In genomic region chr9:109652971-109653370, GRCh38 we compare ENCODE assay signal across 10 cellular contexts.
DNase-seq lines count a peak whose midpoint lies in the region; ATAC-seq and TF ChIP-seq lines count a peak whose summit lies in the region.
"Had no signal": no experiment of that assay in that cellular context is flagged by ENCODE, and none has a peak within 500 bp of the region (broad histone marks: within the 10 kb centered on the region; RNA-seq: fewer than 3 reads in every experiment).

No MANE protein-coding gene starts in this region.

- H3K27me3 ChIP-seq in breast epithelium = no peaks in the 10 kb centered on the region
- H3K27me3 ChIP-seq: gastrocnemius medialis had no signal

- no peak overlapping the region for H3K27ac Mint-ChIP-seq in MCF 10A (ENCODE audit: low read depth, unreplicated experiment)
- no peak overlapping the region for H3K27ac Mint-ChIP-seq in effector memory CD8-positive, alpha-beta T cell

- intact Hi-C loops in MCF 10A (cut with micrococcal nuclease) = loop anchor here (1.0 to 5.0 kb wide), 4 partner anchors 79 to 186 kb away; partner anchors contain the start of gene PALM2AKAP2
- intact Hi-C loops in breast epithelium (cut with DNase I; ENCODE audit: low total_unique reads) = no loop called here
- intact Hi-C loops in left cardiac atrium (cut with DNase I) = loop anchor here (1.0 to 5.0 kb wide), 2 partner anchors 79 to 81 kb away; no protein-coding TSS in a partner anchor

- TF ChIP-seq CTCF in MCF 10A (IDR thresholded peaks at IDR 0.05; ENCODE audit: unreplicated experiment) (peak; percentile 36), breast epithelium (IDR thresholded peaks at IDR 0.05) (no peak), GM13976 (IDR thresholded peaks at IDR 0.05; ENCODE audit: borderline replicate concordance, control extremely low read depth, extremely low read depth, insufficient read depth, missing control alignments) (no peak)

- no peaks in the 10 kb centered on the region for H3K4me1 ChIP-seq in breast epithelium
- H3K4me1 ChIP-seq: gastrocnemius medialis had no signal

- no peak overlapping the region for H3K4me3 ChIP-seq in breast epithelium
- H3K4me3 ChIP-seq: gastrocnemius medialis had no signal

- H3K27me3 Mint-ChIP-seq in MCF 10A (ENCODE audit: insufficient read depth, unreplicated experiment) = no peaks in the 10 kb centered on the region
- H3K27me3 Mint-ChIP-seq in effector memory CD8-positive, alpha-beta T cell = no peaks in the 10 kb centered on the region

- no peak for TF ChIP-seq POLR2A in breast epithelium (IDR thresholded peaks at IDR 0.05)

- peak; percentile 74 to 85 for ATAC-seq in left cardiac atrium
- ATAC-seq in effector memory CD8-positive, alpha-beta T cell (replicated peaks) = no peak
- ATAC-seq: gastrocnemius medialis had no signal

- BruUV-seq in MCF 10A (replicated peaks; lab: Mats Ljungman, UMichigan) = no TSS peak

- H3K4me1 Mint-ChIP-seq in MCF 10A (ENCODE audit: insufficient read depth, unreplicated experiment) = peaks cover 6% of the 10 kb centered on the region
- H3K4me1 Mint-ChIP-seq in effector memory CD8-positive, alpha-beta T cell (ENCODE audit: low read depth in 2 of 2) = no peaks in the 10 kb centered on the region

- CTCF ChIA-PET in MCF 10A (lab: Yijun Ruan, JAX) = interaction anchor here (0.6 to 1.8 kb wide), 4 partner anchors 11 to 214 kb away, joined by 3 to 6 read pairs (median 4); no protein-coding TSS in a partner anchor

- no peak overlapping the region for H3K4me3 Mint-ChIP-seq in MCF 10A (ENCODE audit: unreplicated experiment)
- no peak overlapping the region for H3K4me3 Mint-ChIP-seq in effector memory CD8-positive, alpha-beta T cell

- H3K27ac ChIP-seq in breast epithelium = no peak overlapping the region
- H3K27ac ChIP-seq: gastrocnemius medialis had no signal

- peaks cover 7% of the 10 kb centered on the region for H3K9me3 Mint-ChIP-seq in MCF 10A (ENCODE audit: unreplicated experiment)
- H3K9me3 Mint-ChIP-seq in effector memory CD8-positive, alpha-beta T cell = peaks cover 7 to 10% of the 10 kb centered on the region in 2 donors

- H3K36me3 Mint-ChIP-seq in MCF 10A (ENCODE audit: insufficient read depth, unreplicated experiment) = no peaks in the 10 kb centered on the region
- no peaks in the 10 kb centered on the region for H3K36me3 Mint-ChIP-seq in effector memory CD8-positive, alpha-beta T cell (ENCODE audit: insufficient read depth)

- in situ Hi-C loops in GM13976 (cut with MboI; ENCODE audit: low sequenced_read_pairs, unreplicated experiment) = no loop called here

- DNase-seq in MCF 10A (ENCODE audit: unreplicated experiment) = peak; percentile 63
- no peak for DNase-seq in breast epithelium (ENCODE audit: low spot score in 2 of 2)
- DNase-seq in SW480 (ENCODE audit: low spot score) = peak; percentile 29
- DNase-seq in left cardiac atrium = no peak
- DNase-seq in NCI-H748 treated with DMSO at 0.1 percent for 48 hours (lab: John Stamatoyannopoulos, UW) = no peak
- no peak for DNase-seq in ureter (ENCODE audit: low spot score)
- no peak for DNase-seq in GM13976 (ENCODE audit: low spot score)
- DNase-seq in effector memory CD8-positive, alpha-beta T cell = no peak
- DNase-seq: DMS79, gastrocnemius medialis had no signal

- no peaks in the 10 kb centered on the region for H3K36me3 ChIP-seq in breast epithelium
- H3K36me3 ChIP-seq: gastrocnemius medialis had no signal

- no peaks in the 10 kb centered on the region for H3K9me3 ChIP-seq in breast epithelium
- H3K9me3 ChIP-seq: gastrocnemius medialis had no signal

- POLR2A ChIA-PET in MCF 10A (lab: Yijun Ruan, JAX) = interaction anchor here (1.0 kb wide), 1 partner anchor 65 kb away, joined by 3 read pairs; no protein-coding TSS in a partner anchor

Comparison
In these comparisons a context has a peak if more than half of its experiments do, and no peak if none do; other contexts are left out.
1. DNase-seq: peak in MCF 10A (single experiment) and SW480 (single experiment); none in breast epithelium (0 of 2), left cardiac atrium (single experiment), NCI-H748 treated with DMSO at 0.1 percent for 48 hours (single experiment), ureter (single experiment), GM13976 (single experiment) and effector memory CD8-positive, alpha-beta T cell (0 of 3).